Comparison of ENCODE assay signal across 15 cellular contexts in the genomic region with DNA sequence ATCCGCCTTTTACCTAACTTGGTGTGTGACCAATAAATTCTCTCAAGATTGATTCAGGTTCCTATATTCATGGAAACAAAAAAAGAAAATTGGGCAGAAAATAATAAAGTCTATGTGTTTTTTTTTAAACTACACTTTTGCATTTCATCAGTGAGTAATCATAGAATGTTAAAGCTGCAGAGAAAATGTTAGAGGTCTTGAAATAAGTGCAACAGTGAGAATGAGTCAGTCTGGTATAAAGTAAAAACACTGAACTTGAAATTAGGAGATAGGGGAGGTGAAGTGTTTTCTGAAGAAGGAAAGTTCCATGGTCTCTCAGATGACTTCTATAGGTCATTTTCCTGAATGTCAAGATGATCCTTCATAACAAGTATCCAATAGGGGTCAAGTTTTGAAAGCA.
A peak's percentile ranks its signal among the peaks of the same experiment; 100 is the strongest.
DNase-seq lines count a peak whose midpoint lies in the region; ATAC-seq lines count a peak whose summit lies in the region.
"Had no signal": no experiment of that assay in that cellular context is flagged by ENCODE, and none has a peak within 500 bp of the region (broad histone marks: within the 10 kb centered on the region; RNA-seq: fewer than 3 reads in every experiment).

No MANE protein-coding gene starts in this region.

- no peaks in the 10 kb centered on the region for H3K4me1 Mint-ChIP-seq in immature natural killer cell
- H3K4me1 Mint-ChIP-seq: CD14-positive monocyte had no signal

- no peak overlapping the region for H3K4me3 ChIP-seq in SJSA1

- no peaks in the 10 kb centered on the region for H3K36me3 ChIP-seq in SJSA1

- no peak overlapping the region for H3K4me3 Mint-ChIP-seq in immature natural killer cell

- H3K27me3 Mint-ChIP-seq in immature natural killer cell (ENCODE audit: low read depth in 3 of 3) = peaks cover 0 to 8% (median 8%) of the 10 kb centered on the region in 3 donors

- H3K27me3 ChIP-seq in SJSA1 (replicated peaks) = no peaks in the 10 kb centered on the region

- peak; percentile 43 for DNase-seq in EH (ENCODE audit: low read depth)
- DNase-seq in SJSA1 (ENCODE audit: low read depth in 1 of 2, low spot score in 2 of 2) = peak in 1 of 2 experiments; percentile 41
- DNase-seq in fibroblast of gingiva (ENCODE audit: low read depth) = peak; percentile 3
- DNase-seq in renal cortical epithelial cell (ENCODE audit: low read depth) = peak; percentile 44
- DNase-seq in immature natural killer cell = no peak
- DNase-seq in activated CD4-positive, alpha-beta T cell treated with anti-CD3 and anti-CD28 coated beads for 1 hour = no peak
- no peak for DNase-seq in NCI-H1436 treated with DMSO at 0.1 percent for 48 hours (lab: John Stamatoyannopoulos, UW)
- DNase-seq: Caco-2, GOT3, Kasumi-1, NCI-H2081, NCI-H510A treated with DMSO at 0.1 percent for 48 hours, SHP77 treated with DMSO at 0.1 percent for 48 hours had no signal

- H3K4me1 ChIP-seq in SJSA1 (replicated peaks) = peaks cover 36% of the 10 kb centered on the region
- H3K4me1 ChIP-seq: Caco-2 had no signal

- H3K27ac Mint-ChIP-seq in immature natural killer cell = no peak overlapping the region
- H3K27ac Mint-ChIP-seq: CD14-positive monocyte had no signal

- H3K9me3 ChIP-seq in SJSA1 (replicated peaks) = no peaks in the 10 kb centered on the region

- H3K36me3 Mint-ChIP-seq in immature natural killer cell = no peaks in the 10 kb centered on the region
- H3K36me3 Mint-ChIP-seq: CD14-positive monocyte had no signal

- H3K27ac ChIP-seq in SJSA1 = peak overlapping the region; percentile 75

- no peak for ATAC-seq in GM18498 (IDR thresholded peaks at IDR 0.05; ENCODE audit: unreplicated experiment)

- H3K9me3 Mint-ChIP-seq in immature natural killer cell = peaks cover 0 to 2% (median 0%) of the 10 kb centered on the region in 6 donors

Comparison
In these comparisons a context has a peak if more than half of its experiments do, and no peak if none do; other contexts are left out.
1. DNase-seq: peak in EH (single experiment), fibroblast of gingiva (single experiment) and renal cortical epithelial cell (single experiment); none in immature natural killer cell (0 of 3), activated CD4-positive, alpha-beta T cell treated with anti-CD3 and anti-CD28 coated beads for 1 hour (single experiment) and NCI-H1436 treated with DMSO at 0.1 percent for 48 hours (single experiment).